ENCODE assay signal across 18 cellular contexts in the genomic region with DNA sequence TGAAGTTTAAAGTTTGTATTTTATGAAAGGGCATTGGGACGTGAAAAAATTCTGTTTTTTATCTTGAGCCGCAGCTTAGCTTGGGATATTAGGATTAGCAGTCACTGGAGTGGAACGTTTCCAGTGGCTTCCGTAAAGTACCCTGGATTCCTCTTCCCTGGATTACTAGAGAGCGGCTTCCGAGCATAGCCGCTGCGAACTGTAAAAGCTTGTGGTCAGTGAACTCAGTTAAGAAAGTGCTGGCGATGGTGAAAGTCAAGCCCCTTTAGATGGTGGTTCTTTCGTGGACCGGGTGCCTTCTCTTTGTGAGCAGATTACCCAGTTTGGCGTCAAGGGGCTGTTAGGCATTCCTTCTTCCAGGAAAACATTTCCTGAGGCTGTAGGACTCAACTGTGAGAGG.
DNase-seq lines count a peak whose midpoint lies in the region; ATAC-seq and TF ChIP-seq lines count a peak whose summit lies in the region.
"Had no signal": no experiment of that assay in that cellular context is flagged by ENCODE, and none has a peak within 500 bp of the region (broad histone marks: within the 10 kb centered on the region; RNA-seq: fewer than 3 reads in every experiment).

No MANE protein-coding gene starts in this region.

- H3K79me1 ChIP-seq in H9 (ENCODE audit: insufficient read depth, low read depth, low read length, poor library complexity, severe bottlenecking), result no peaks in the 10 kb centered on the region

- H3K36me3 Mint-ChIP-seq in H9 (ENCODE audit: insufficient read depth in 1 of 3, low read depth in 3 of 3) (no peaks in the 10 kb centered on the region), nephron progenitor cell (ENCODE audit: low read depth) (peaks cover 11% of the 10 kb centered on the region)
- H3K36me3 Mint-ChIP-seq in central memory CD8-positive, alpha-beta T cell (ENCODE audit: insufficient read depth), result peaks cover 8% of the 10 kb centered on the region

- no peaks in the 10 kb centered on the region for H3K4me1 ChIP-seq in H9 (ENCODE audit: insufficient read depth, low read length)

- H3K9me3 Mint-ChIP-seq in H9, result no peaks in the 10 kb centered on the region
- H3K9me3 Mint-ChIP-seq in central memory CD8-positive, alpha-beta T cell, result no peaks in the 10 kb centered on the region
- peaks cover 5% of the 10 kb centered on the region for H3K9me3 Mint-ChIP-seq in nephron progenitor cell
- H3K9me3 Mint-ChIP-seq: CD4-positive, alpha-beta T cell had no signal

- WGBS in H9 (ENCODE audit: extremely low coverage, insufficient read length, low lambda C conversion rate), result no CpG with 5 or more reads among the region's 12 CpGs

- H2BK20ac ChIP-seq in H9 (ENCODE audit: low read depth, low read length, poor library complexity, severe bottlenecking), result no peak overlapping the region

- H3K56ac ChIP-seq in H9 (ENCODE audit: insufficient read length, low read depth, low read length), result no peak overlapping the region

- H2AK5ac ChIP-seq in H9 (ENCODE audit: insufficient read length, low read length), result no peak overlapping the region

- no peak overlapping the region for H3K18ac ChIP-seq in H9 (ENCODE audit: insufficient read length, low read depth, low read length)

- no peaks in the 10 kb centered on the region for H3K27me3 Mint-ChIP-seq in H9 (ENCODE audit: low read depth)
- no peaks in the 10 kb centered on the region for H3K27me3 Mint-ChIP-seq in central memory CD8-positive, alpha-beta T cell
- H3K27me3 Mint-ChIP-seq in nephron progenitor cell (ENCODE audit: low read depth, poor library complexity), result no peaks in the 10 kb centered on the region
- H3K27me3 Mint-ChIP-seq: B cell; CD4-positive, alpha-beta T cell had no signal

- no peak overlapping the region for H2BK120ac ChIP-seq in H9 (ENCODE audit: low read depth, low read length, poor library complexity, severe bottlenecking)

- H3K4ac ChIP-seq in H9 (ENCODE audit: low read depth, low read length), result no peak overlapping the region

- no peaks in the 10 kb centered on the region for H3K27me3 ChIP-seq in H9 (ENCODE audit: insufficient read depth, low read length)
- H3K27me3 ChIP-seq: MG63 had no signal

- no peak overlapping the region for H4K5ac ChIP-seq in H9 (ENCODE audit: insufficient read length, low read depth, low read length)

- TF ChIP-seq CTCF in H9 (conservative IDR thresholded peaks at IDR 0.05) (no peak), nephron progenitor cell (IDR thresholded peaks at IDR 0.05) (no peak), GM13977 (IDR thresholded peaks at IDR 0.05; ENCODE audit: extremely low read depth, insufficient read depth, missing control alignments) (no peak)

- no peak overlapping the region for H3K4me2 ChIP-seq in H9 (ENCODE audit: insufficient read depth, insufficient read length, low read length)

- H3K27ac Mint-ChIP-seq in H9 (peak overlapping the region in 2 of 3 experiments; percentile 8 to 28; a peak in 2 of 7 replicates), nephron progenitor cell (peak overlapping the region; percentile 40)
- peak overlapping the region; percentile 50 for H3K27ac Mint-ChIP-seq in central memory CD8-positive, alpha-beta T cell (ENCODE audit: low read depth)
- H3K27ac Mint-ChIP-seq: B cell; CD4-positive, alpha-beta T cell had no signal

- no peaks in the 10 kb centered on the region for H3K79me2 ChIP-seq in H9 (ENCODE audit: insufficient read depth, low read length)

- no peak overlapping the region for H2BK5ac ChIP-seq in H9 (ENCODE audit: insufficient read length, low read length)

- no peaks in the 10 kb centered on the region for H4K20me1 ChIP-seq in H9 (ENCODE audit: control insufficient read depth, insufficient read depth, insufficient read length)

- H2BK12ac ChIP-seq in H9 (ENCODE audit: insufficient read length, low read depth, low read length), result no peak overlapping the region

- H3K9ac ChIP-seq in H9 (ENCODE audit: extremely low read depth, insufficient read length, low read length), result no peak overlapping the region

- H3K9me3 ChIP-seq in H9 (ENCODE audit: control insufficient read depth, low read depth, low read length), result no peaks in the 10 kb centered on the region
- H3K9me3 ChIP-seq: MG63 had no signal

- no peak overlapping the region for H3K23ac ChIP-seq in H9 (ENCODE audit: insufficient read length, low read depth, low read length)

- H2BK15ac ChIP-seq in H9 (ENCODE audit: low read depth, low read length), result peak overlapping the region; percentile 37; the same call in 1 of the 2 replicates

- H4K91ac ChIP-seq in H9 (ENCODE audit: insufficient read length, low read depth, low read length), result no peak overlapping the region

- H3K27ac ChIP-seq in H9 (ENCODE audit: insufficient read length, low read depth, low read length), result no peak overlapping the region
- H3K27ac ChIP-seq: SK-N-MC had no signal

- H3K23me2 ChIP-seq in H9 (ENCODE audit: insufficient read length, low read depth, low read length, poor library complexity, severe bottlenecking), result no peaks in the 10 kb centered on the region

- no peak overlapping the region for H3K14ac ChIP-seq in H9 (ENCODE audit: insufficient read depth, low read length)

- ATAC-seq in central memory CD8-positive, alpha-beta T cell (replicated peaks; ENCODE audit: extremely low read depth, poor library complexity, severe bottlenecking), result no peak

- H4K8ac ChIP-seq in H9 (replicated peaks; ENCODE audit: insufficient read length, low read depth, low read length), result no peak overlapping the region

- H3K4me1 Mint-ChIP-seq in H9 (peaks cover 2 to 12% of the 10 kb centered on the region in 2 experiments), nephron progenitor cell (peaks cover 24% of the 10 kb centered on the region)
- peaks cover 83% of the 10 kb centered on the region for H3K4me1 Mint-ChIP-seq in central memory CD8-positive, alpha-beta T cell

- H3T11ph ChIP-seq in H9 (ENCODE audit: low read length), result no peak overlapping the region

- in situ Hi-C loops in GM13977 (cut with MboI; ENCODE audit: low pct_unique_long_range_greater_than_20kb, low sequenced_read_pairs, unreplicated experiment), result no loop called here

- DNase-seq in D341Med (ENCODE audit: low spot score), result peak; percentile 63
- no peak for DNase-seq in H9
- DNase-seq in central memory CD8-positive, alpha-beta T cell (ENCODE audit: low spot score in 2 of 2), result no peak
- DNase-seq in nephron progenitor cell, result no peak
- no peak for DNase-seq in AG08396 (ENCODE audit: low spot score)
- DNase-seq in 8988T, result no peak
- no peak for DNase-seq in GM13977 (ENCODE audit: low spot score)
- DNase-seq: ACHN; Calu3; CD4-positive, alpha-beta T cell; DMS79 treated with DMSO at 0.1 percent for 48 hours; GDM1; H7; MG63; NCI-H1436; NCI-H2029 treated with DMSO at 0.1 percent for 48 hours had no signal

- H2AFZ ChIP-seq in H9 (ENCODE audit: low read length), result no peak overlapping the region

- H3K4me3 Mint-ChIP-seq in H9, result no peak overlapping the region
- no peak overlapping the region for H3K4me3 Mint-ChIP-seq in central memory CD8-positive, alpha-beta T cell
- no peak overlapping the region for H3K4me3 Mint-ChIP-seq in nephron progenitor cell
- H3K4me3 Mint-ChIP-seq: B cell; CD4-positive, alpha-beta T cell had no signal
